1 cellular context compared by ENCODE assay signal in the genomic region with DNA sequence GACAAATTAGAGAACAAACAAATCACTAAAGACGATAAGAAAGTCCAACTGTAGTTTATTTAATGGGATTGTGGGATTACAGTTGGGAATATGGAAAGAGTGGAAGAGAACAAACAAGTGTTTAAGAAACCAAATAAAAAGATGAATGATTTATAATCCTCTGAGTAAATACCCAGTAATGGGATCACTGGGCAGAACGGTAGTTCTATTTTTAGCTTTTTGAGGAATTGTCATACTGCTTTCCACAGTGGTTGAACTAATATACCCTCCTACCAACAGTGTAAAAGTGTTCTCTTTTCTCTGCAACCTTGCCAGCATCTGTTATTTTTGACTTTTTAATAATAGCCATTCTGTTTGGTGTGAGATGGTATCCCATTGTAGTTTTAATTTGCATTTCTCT.
TF ChIP-seq lines count a peak whose summit lies in the region.

No MANE protein-coding gene starts in this region.

TF ChIP-seq in GM23338, 12 proteins besides CTCF, POLR2A, EP300 and RAD21 (continued from another document):
- TF ChIP-seq, protein P1, sequence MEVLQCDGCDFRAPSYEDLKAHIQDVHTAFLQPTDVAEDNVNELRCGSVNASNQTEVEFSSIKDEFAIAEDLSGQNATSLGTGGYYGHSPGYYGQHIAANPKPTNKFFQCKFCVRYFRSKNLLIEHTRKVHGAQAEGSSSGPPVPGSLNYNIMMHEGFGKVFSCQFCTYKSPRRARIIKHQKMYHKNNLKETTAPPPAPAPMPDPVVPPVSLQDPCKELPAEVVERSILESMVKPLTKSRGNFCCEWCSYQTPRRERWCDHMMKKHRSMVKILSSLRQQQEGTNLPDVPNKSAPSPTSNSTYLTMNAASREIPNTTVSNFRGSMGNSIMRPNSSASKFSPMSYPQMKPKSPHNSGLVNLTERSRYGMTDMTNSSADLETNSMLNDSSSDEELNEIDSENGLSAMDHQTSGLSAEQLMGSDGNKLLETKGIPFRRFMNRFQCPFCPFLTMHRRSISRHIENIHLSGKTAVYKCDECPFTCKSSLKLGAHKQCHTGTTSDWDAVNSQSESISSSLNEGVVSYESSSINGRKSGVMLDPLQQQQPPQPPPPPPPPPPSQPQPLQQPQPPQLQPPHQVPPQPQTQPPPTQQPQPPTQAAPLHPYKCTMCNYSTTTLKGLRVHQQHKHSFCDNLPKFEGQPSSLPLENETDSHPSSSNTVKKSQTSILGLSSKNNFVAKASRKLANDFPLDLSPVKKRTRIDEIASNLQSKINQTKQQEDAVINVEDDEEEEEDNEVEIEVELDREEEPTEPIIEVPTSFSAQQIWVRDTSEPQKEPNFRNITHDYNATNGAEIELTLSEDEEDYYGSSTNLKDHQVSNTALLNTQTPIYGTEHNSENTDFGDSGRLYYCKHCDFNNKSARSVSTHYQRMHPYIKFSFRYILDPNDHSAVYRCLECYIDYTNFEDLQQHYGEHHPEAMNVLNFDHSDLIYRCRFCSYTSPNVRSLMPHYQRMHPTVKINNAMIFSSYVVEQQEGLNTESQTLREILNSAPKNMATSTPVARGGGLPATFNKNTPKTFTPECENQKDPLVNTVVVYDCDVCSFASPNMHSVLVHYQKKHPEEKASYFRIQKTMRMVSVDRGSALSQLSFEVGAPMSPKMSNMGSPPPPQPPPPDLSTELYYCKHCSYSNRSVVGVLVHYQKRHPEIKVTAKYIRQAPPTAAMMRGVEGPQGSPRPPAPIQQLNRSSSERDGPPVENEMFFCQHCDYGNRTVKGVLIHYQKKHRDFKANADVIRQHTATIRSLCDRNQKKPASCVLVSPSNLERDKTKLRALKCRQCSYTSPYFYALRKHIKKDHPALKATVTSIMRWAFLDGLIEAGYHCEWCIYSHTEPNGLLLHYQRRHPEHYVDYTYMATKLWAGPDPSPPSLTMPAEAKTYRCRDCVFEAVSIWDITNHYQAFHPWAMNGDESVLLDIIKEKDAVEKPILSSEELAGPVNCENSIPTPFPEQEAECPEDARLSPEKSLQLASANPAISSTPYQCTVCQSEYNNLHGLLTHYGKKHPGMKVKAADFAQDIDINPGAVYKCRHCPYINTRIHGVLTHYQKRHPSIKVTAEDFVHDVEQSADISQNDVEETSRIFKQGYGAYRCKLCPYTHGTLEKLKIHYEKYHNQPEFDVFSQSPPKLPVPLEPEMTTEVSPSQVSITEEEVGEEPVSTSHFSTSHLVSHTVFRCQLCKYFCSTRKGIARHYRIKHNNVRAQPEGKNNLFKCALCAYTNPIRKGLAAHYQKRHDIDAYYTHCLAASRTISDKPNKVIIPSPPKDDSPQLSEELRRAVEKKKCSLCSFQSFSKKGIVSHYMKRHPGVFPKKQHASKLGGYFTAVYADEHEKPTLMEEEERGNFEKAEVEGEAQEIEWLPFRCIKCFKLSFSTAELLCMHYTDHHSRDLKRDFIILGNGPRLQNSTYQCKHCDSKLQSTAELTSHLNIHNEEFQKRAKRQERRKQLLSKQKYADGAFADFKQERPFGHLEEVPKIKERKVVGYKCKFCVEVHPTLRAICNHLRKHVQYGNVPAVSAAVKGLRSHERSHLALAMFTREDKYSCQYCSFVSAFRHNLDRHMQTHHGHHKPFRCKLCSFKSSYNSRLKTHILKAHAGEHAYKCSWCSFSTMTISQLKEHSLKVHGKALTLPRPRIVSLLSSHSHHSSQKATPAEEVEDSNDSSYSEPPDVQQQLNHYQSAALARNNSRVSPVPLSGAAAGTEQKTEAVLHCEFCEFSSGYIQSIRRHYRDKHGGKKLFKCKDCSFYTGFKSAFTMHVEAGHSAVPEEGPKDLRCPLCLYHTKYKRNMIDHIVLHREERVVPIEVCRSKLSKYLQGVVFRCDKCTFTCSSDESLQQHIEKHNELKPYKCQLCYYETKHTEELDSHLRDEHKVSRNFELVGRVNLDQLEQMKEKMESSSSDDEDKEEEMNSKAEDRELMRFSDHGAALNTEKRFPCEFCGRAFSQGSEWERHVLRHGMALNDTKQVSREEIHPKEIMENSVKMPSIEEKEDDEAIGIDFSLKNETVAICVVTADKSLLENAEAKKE (CRISPR knock-in tag; IDR thresholded peaks at IDR 0.05): no peak
- TF ChIP-seq ZNF331 (CRISPR knock-in tag; IDR thresholded peaks at IDR 0.05; ENCODE audit: low read depth) (no peak), JUNB (IDR thresholded peaks at IDR 0.05; ENCODE audit: unreplicated experiment) (no peak), POLR2AphosphoS5 (IDR thresholded peaks at IDR 0.05; ENCODE audit: low read depth) (no peak), ZNF114 (CRISPR knock-in tag; IDR thresholded peaks at IDR 0.05) (no peak), CREB1 (CRISPR knock-in tag; IDR thresholded peaks at IDR 0.05; ENCODE audit: low read depth) (no peak)
- TF ChIP-seq, protein P2, sequence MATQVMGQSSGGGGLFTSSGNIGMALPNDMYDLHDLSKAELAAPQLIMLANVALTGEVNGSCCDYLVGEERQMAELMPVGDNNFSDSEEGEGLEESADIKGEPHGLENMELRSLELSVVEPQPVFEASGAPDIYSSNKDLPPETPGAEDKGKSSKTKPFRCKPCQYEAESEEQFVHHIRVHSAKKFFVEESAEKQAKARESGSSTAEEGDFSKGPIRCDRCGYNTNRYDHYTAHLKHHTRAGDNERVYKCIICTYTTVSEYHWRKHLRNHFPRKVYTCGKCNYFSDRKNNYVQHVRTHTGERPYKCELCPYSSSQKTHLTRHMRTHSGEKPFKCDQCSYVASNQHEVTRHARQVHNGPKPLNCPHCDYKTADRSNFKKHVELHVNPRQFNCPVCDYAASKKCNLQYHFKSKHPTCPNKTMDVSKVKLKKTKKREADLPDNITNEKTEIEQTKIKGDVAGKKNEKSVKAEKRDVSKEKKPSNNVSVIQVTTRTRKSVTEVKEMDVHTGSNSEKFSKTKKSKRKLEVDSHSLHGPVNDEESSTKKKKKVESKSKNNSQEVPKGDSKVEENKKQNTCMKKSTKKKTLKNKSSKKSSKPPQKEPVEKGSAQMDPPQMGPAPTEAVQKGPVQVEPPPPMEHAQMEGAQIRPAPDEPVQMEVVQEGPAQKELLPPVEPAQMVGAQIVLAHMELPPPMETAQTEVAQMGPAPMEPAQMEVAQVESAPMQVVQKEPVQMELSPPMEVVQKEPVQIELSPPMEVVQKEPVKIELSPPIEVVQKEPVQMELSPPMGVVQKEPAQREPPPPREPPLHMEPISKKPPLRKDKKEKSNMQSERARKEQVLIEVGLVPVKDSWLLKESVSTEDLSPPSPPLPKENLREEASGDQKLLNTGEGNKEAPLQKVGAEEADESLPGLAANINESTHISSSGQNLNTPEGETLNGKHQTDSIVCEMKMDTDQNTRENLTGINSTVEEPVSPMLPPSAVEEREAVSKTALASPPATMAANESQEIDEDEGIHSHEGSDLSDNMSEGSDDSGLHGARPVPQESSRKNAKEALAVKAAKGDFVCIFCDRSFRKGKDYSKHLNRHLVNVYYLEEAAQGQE (IDR thresholded peaks at IDR 0.05; ENCODE audit: unreplicated experiment): no peak
